Comparison of ENCODE assay signal across 8 cellular contexts in genomic region chr16:47142469-47143328, GRCh38. TPM values are rescaled to one million over a fixed set of nuclear protein-coding genes. Genes with fewer than 3 reads are reported as not detected.
A peak's percentile ranks its signal among the peaks of the same experiment; 100 is the strongest.
DNase-seq lines count a peak whose midpoint lies in the region; TF ChIP-seq lines count a peak whose summit lies in the region.

No MANE protein-coding gene starts in this region.

- H3K23ac ChIP-seq in H9 (ENCODE audit: insufficient read length, low read depth, low read length): no peak overlapping the region
- peak overlapping the region; percentile 45 for H3K23ac ChIP-seq in mesendoderm (ENCODE audit: low read length)

- no peak overlapping the region for H3K4ac ChIP-seq in H9 (ENCODE audit: low read depth, low read length)
- H3K4ac ChIP-seq in mesendoderm (ENCODE audit: low read depth, low read length): peak overlapping the region; percentile 49

- H3K9me3 ChIP-seq in H9 (ENCODE audit: control insufficient read depth, low read depth, low read length) (no peaks in the 10 kb centered on the region), suprapubic skin (no peaks in the 10 kb centered on the region)

- H3K27me3 Mint-ChIP-seq in H9 (ENCODE audit: low read depth) (peaks cover 35% of the 10 kb centered on the region), endothelial cell (ENCODE audit: unreplicated experiment) (peaks cover 17% of the 10 kb centered on the region)
- peaks cover 18% of the 10 kb centered on the region for H3K27me3 Mint-ChIP-seq in activated CD4-positive, alpha-beta T cell treated with anti-CD3 and anti-CD28 coated beads, Interleukin-2, amount 10 ng/mL, durations not matched to agents 24 days and 14 days

- no peak overlapping the region for H4K8ac ChIP-seq in H9 (replicated peaks; ENCODE audit: insufficient read length, low read depth, low read length)
- no peak overlapping the region for H4K8ac ChIP-seq in mesendoderm (ENCODE audit: low read depth, low read length)

- H3K79me2 ChIP-seq in H9 (ENCODE audit: insufficient read depth, low read length): peaks cover 1% of the 10 kb centered on the region; the same call in 1 of the 2 replicates
- H3K79me2 ChIP-seq in mesendoderm (ENCODE audit: control insufficient read depth, insufficient read depth, low read length): peaks cover 11% of the 10 kb centered on the region

- H3K4me1 ChIP-seq in H9 (ENCODE audit: insufficient read depth, low read length) (no peaks in the 10 kb centered on the region), mesendoderm (ENCODE audit: control insufficient read depth, low read depth, low read length) (no peaks in the 10 kb centered on the region), suprapubic skin (peaks cover 30% of the 10 kb centered on the region)

- H3K14ac ChIP-seq in H9 (ENCODE audit: insufficient read depth, low read length): peak overlapping the region; percentile 89; the same call in 1 of the 2 replicates

- H2BK12ac ChIP-seq in H9 (ENCODE audit: insufficient read length, low read depth, low read length): no peak overlapping the region

- H2BK5ac ChIP-seq in H9 (ENCODE audit: insufficient read length, low read length): no peak overlapping the region
- no peak overlapping the region for H2BK5ac ChIP-seq in mesendoderm (ENCODE audit: low read length)

- no peaks in the 10 kb centered on the region for H3K79me1 ChIP-seq in H9 (ENCODE audit: insufficient read depth, low read depth, low read length, poor library complexity, severe bottlenecking)
- H3K79me1 ChIP-seq in mesendoderm (ENCODE audit: low read length): peaks cover 3% of the 10 kb centered on the region

- no peak overlapping the region for H3T11ph ChIP-seq in H9 (ENCODE audit: low read length)

- TF ChIP-seq EP300 in suprapubic skin (IDR thresholded peaks at IDR 0.05): no peak

- H3K56ac ChIP-seq in H9 (ENCODE audit: insufficient read length, low read depth, low read length) (no peak overlapping the region), mesendoderm (ENCODE audit: low read length) (peak overlapping the region; percentile 89)

- no peak overlapping the region for H2BK20ac ChIP-seq in H9 (ENCODE audit: low read depth, low read length, poor library complexity, severe bottlenecking)

- H3K4me3 Mint-ChIP-seq in H9: peak overlapping the region; percentile 70 to 83
- peak overlapping the region; percentile 84 for H3K4me3 Mint-ChIP-seq in activated CD4-positive, alpha-beta T cell treated with anti-CD3 and anti-CD28 coated beads, Interleukin-2, amount 10 ng/mL, durations not matched to agents 24 days and 14 days
- peak overlapping the region; percentile 91 for H3K4me3 Mint-ChIP-seq in endothelial cell (ENCODE audit: unreplicated experiment)

- H3K4me1 Mint-ChIP-seq in H9 (peaks cover 21 to 30% of the 10 kb centered on the region in 2 experiments), endothelial cell (ENCODE audit: unreplicated experiment) (peaks cover 22% of the 10 kb centered on the region)
- peaks cover 34% of the 10 kb centered on the region for H3K4me1 Mint-ChIP-seq in activated CD4-positive, alpha-beta T cell treated with anti-CD3 and anti-CD28 coated beads, Interleukin-2, amount 10 ng/mL, durations not matched to agents 24 days and 14 days

- no peaks in the 10 kb centered on the region for H4K20me1 ChIP-seq in H9 (ENCODE audit: control insufficient read depth, insufficient read depth, insufficient read length)

- H3K9me3 Mint-ChIP-seq in H9 (peaks cover 0 to 3% of the 10 kb centered on the region in 2 experiments; a peak in 1 of 5 replicates), endothelial cell (ENCODE audit: unreplicated experiment) (no peaks in the 10 kb centered on the region)
- no peaks in the 10 kb centered on the region for H3K9me3 Mint-ChIP-seq in activated CD4-positive, alpha-beta T cell treated with anti-CD3 and anti-CD28 coated beads, Interleukin-2, amount 10 ng/mL, durations not matched to agents 24 days and 14 days

- H3K18ac ChIP-seq in H9 (ENCODE audit: insufficient read length, low read depth, low read length) (no peak overlapping the region), mesendoderm (ENCODE audit: low read length) (peak overlapping the region; percentile 91)

- H3K27ac ChIP-seq in H9 (ENCODE audit: insufficient read length, low read depth, low read length) (no peak overlapping the region), mesendoderm (ENCODE audit: low read depth, low read length) (peak overlapping the region; percentile 19), suprapubic skin (no peak overlapping the region)

- H4K5ac ChIP-seq in H9 (ENCODE audit: insufficient read length, low read depth, low read length): no peak overlapping the region
- H4K5ac ChIP-seq in mesendoderm (ENCODE audit: low read length): no peak overlapping the region

- H3K36me3 ChIP-seq in mesendoderm (ENCODE audit: control insufficient read depth, insufficient read depth, low read length) (no peaks in the 10 kb centered on the region), suprapubic skin (no peaks in the 10 kb centered on the region)

- TF ChIP-seq POLR2A in NB4 (IDR thresholded peaks at IDR 0.05; ENCODE audit: extremely low read depth, insufficient read length): no peak
- TF ChIP-seq POLR2A in suprapubic skin (IDR thresholded peaks at IDR 0.05): no peak

- H3K27me3 ChIP-seq in H9 (ENCODE audit: insufficient read depth, low read length) (peaks cover 3% of the 10 kb centered on the region; the same call in 1 of the 2 replicates), mesendoderm (ENCODE audit: insufficient read depth, low read length, poor library complexity) (peaks cover 4% of the 10 kb centered on the region), suprapubic skin (peaks cover 19% of the 10 kb centered on the region)

- H3K4me2 ChIP-seq in H9 (ENCODE audit: insufficient read depth, insufficient read length, low read length) (peak overlapping the region; percentile 54), mesendoderm (ENCODE audit: low read length) (peak overlapping the region; percentile 85)

- H3K9ac ChIP-seq in H9 (ENCODE audit: extremely low read depth, insufficient read length, low read length) (peak overlapping the region; percentile 2), mesendoderm (ENCODE audit: low read length) (peak overlapping the region; percentile 81)

- WGBS in H9 (ENCODE audit: extremely low coverage, insufficient read length, low lambda C conversion rate): no CpG with 5 or more reads among the region's 64 CpGs
- no CpG with 5 or more reads among the region's 64 CpGs for WGBS in mesendoderm (ENCODE audit: extremely low coverage, insufficient coverage, low lambda C conversion rate)
- WGBS in suprapubic skin: 0% methylated on average over 32 of the region's 64 CpGs

- peaks cover 16% of the 10 kb centered on the region for H3K23me2 ChIP-seq in H9 (ENCODE audit: insufficient read length, low read depth, low read length, poor library complexity, severe bottlenecking)

- no peaks in the 10 kb centered on the region; a peak in 1 of 7 replicates for H3K36me3 Mint-ChIP-seq in H9 (ENCODE audit: insufficient read depth in 1 of 3, low read depth in 3 of 3)
- H3K36me3 Mint-ChIP-seq in activated CD4-positive, alpha-beta T cell treated with anti-CD3 and anti-CD28 coated beads, Interleukin-2, amount 10 ng/mL, durations not matched to agents 24 days and 14 days (ENCODE audit: low read depth): peaks cover 7% of the 10 kb centered on the region
- peaks cover 6% of the 10 kb centered on the region for H3K36me3 Mint-ChIP-seq in endothelial cell (ENCODE audit: low read depth, unreplicated experiment)

- H2AK5ac ChIP-seq in H9 (ENCODE audit: insufficient read length, low read length) (no peak overlapping the region), mesendoderm (ENCODE audit: low read length) (no peak overlapping the region)

- intact Hi-C loops in activated CD4-positive, alpha-beta T cell treated with anti-CD3 and anti-CD28 coated beads, Interleukin-2, amount 10 ng/mL, durations not matched to agents 24 days and 14 days (cut with micrococcal nuclease): loop anchor here (1.0 to 10.0 kb wide), 10 partner anchors 106 to 1490 kb away; partner anchors contain the start of genes ABCC11, DNAJA2, ITFG1 and LONP2

- DNase-seq in GM12865 (ENCODE audit: low read depth): peak; percentile 49
- DNase-seq in H9: peak; percentile 32
- peak; percentile 82 for DNase-seq in NB4 (ENCODE audit: low read depth)
- peak; percentile 78 for DNase-seq in activated CD4-positive, alpha-beta T cell treated with anti-CD3 and anti-CD28 coated beads, Interleukin-2, amount 10 ng/mL, durations not matched to agents 24 days and 14 days
- no peak for DNase-seq in endothelial cell (ENCODE audit: low spot score)
- peak; percentile 68 for DNase-seq in mesendoderm
- DNase-seq in suprapubic skin (ENCODE audit: low spot score in 2 of 2): no peak
- no peak for DNase-seq in KG1 (lab: John Stamatoyannopoulos, UW)

- H2BK120ac ChIP-seq in H9 (ENCODE audit: low read depth, low read length, poor library complexity, severe bottlenecking) (no peak overlapping the region), mesendoderm (ENCODE audit: low read depth, low read length) (no peak overlapping the region)

- no peak for TF ChIP-seq CTCF in GM12865 (IDR thresholded peaks at IDR 0.05; ENCODE audit: insufficient read depth, low read depth, low read length, missing control alignments)
- TF ChIP-seq CTCF in H9 (conservative IDR thresholded peaks at IDR 0.05): no peak
- no peak for TF ChIP-seq CTCF in NB4 (IDR thresholded peaks at IDR 0.05; ENCODE audit: low read depth, low read length)
- no peak for TF ChIP-seq CTCF in endothelial cell (IDR thresholded peaks at IDR 0.05; ENCODE audit: unreplicated experiment)
- no peak for TF ChIP-seq CTCF in suprapubic skin (IDR thresholded peaks at IDR 0.05)

- H4K91ac ChIP-seq in H9 (ENCODE audit: insufficient read length, low read depth, low read length): no peak overlapping the region

- H3K27ac Mint-ChIP-seq in H9: no peak overlapping the region
- peak overlapping the region; percentile 43 for H3K27ac Mint-ChIP-seq in activated CD4-positive, alpha-beta T cell treated with anti-CD3 and anti-CD28 coated beads, Interleukin-2, amount 10 ng/mL, durations not matched to agents 24 days and 14 days
- no peak overlapping the region for H3K27ac Mint-ChIP-seq in endothelial cell (ENCODE audit: unreplicated experiment)

- H2BK15ac ChIP-seq in H9 (ENCODE audit: low read depth, low read length) (no peak overlapping the region), mesendoderm (replicated peaks; ENCODE audit: low read depth) (no peak overlapping the region)

- H3K4me3 ChIP-seq in GM12865 (ENCODE audit: low read depth, low read length): peak overlapping the region; percentile 94
- peak overlapping the region; percentile 66 for H3K4me3 ChIP-seq in NB4 (ENCODE audit: low read depth, low read length)
- peak overlapping the region; percentile 77 for H3K4me3 ChIP-seq in mesendoderm (ENCODE audit: low read length)
- H3K4me3 ChIP-seq in suprapubic skin: peak overlapping the region; percentile 65

- H2AFZ ChIP-seq in H9 (ENCODE audit: low read length): no peak overlapping the region

RNA-seq across cellular contexts. Expression of gene NETO2, which starts 1.0 kb away (rescaled TPM):
- total RNA-seq in H9 (2021) (25.6 and 28.6 TPM in 2 replicates), endothelial cell (ENCODE audit: unreplicated experiment) (20.0 TPM), suprapubic skin (1 to 10 TPM in 3 of 4 donors, under 1 TPM in 1; 0.24 to 6.0 (median 2.9) TPM)
- 18.9 and 20.8 TPM in 2 replicates for total RNA-seq in activated CD4-positive, alpha-beta T cell treated with anti-CD3 and anti-CD28 coated beads, Interleukin-2, amount 10 ng/mL, durations not matched to agents 24 days and 14 days
- polyA plus RNA-seq in mesendoderm (2013, experiment 1 of 2): 47.4 TPM
- polyA plus RNA-seq in mesendoderm (2013, experiment 2 of 2): 49.3 TPM

Comparison
In these comparisons a context has a peak if more than half of its experiments do, and no peak if none do; other contexts are left out.
1. DNase-seq: peak in GM12865 (single experiment), H9 (single experiment), NB4 (single experiment), activated CD4-positive, alpha-beta T cell treated with anti-CD3 and anti-CD28 coated beads, Interleukin-2, amount 10 ng/mL, durations not matched to agents 24 days and 14 days (single experiment) and mesendoderm (single experiment); none in endothelial cell (single experiment), suprapubic skin (0 of 2) and KG1 (single experiment).
2. Peak in every context shown above with its lines, with median percentiles within 50 percentile points of each other: H3K4me3 ChIP-seq and H3K4me3 Mint-ChIP-seq.